Comparison of ENCODE assay signal across 1 cellular context in the genomic region with DNA sequence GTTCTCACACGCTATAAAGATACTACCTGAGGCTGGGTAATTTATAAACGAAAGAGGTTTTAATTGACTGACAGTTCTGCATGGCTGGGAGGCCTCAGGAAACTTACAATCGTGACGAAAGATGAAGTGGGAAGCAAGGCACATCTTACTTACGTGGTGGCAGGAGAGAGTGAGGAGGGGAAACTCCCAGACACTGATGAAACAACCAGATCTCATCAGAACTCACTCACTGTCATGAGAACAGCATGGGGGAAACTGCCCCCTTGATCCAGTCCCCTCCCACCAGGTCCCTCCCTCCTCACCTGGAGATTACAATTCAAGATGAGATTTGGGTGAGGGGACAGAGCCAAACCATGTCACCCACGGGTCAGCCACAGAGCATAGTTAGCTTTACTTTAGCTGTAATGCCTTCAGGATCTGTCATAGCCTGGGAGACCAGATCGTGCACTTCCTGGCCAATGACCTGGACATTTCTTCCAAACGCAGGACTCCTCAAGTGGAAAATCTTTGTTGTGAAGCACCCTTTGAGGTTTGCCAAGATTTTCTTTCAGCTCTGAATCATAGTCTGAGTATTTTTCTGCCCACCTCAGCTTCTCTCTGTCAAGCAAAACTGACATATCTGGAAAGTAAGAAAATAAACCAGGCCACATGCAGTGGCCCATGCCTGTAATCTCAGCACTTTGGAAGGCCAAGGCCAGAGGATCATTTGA.
A peak's percentile ranks its signal among the peaks of the same experiment; 100 is the strongest.
TF ChIP-seq lines count a peak whose summit lies in the region.

No MANE protein-coding gene starts in this region.

TF ChIP-seq in A549, 52 proteins besides CTCF, POLR2A, EP300 and RAD21 (continued from another document):
- no peak for TF ChIP-seq MAZ (IDR thresholded peaks at IDR 0.05; ENCODE audit: borderline replicate concordance, low read depth, low read length)
- TF ChIP-seq CHD4 (IDR thresholded peaks at IDR 0.05; ENCODE audit: borderline replicate concordance): no peak
- peak; percentile 34; the same call in 1 of the 2 replicates for TF ChIP-seq FOSL2 (IDR thresholded peaks at IDR 0.05)
- TF ChIP-seq FOSL2 (CRISPR knock-in tag; IDR thresholded peaks at IDR 0.05): peak; percentile 68
- TF ChIP-seq MAFK (IDR thresholded peaks at IDR 0.05; ENCODE audit: partially characterized antibody): peak; percentile 67
- TF ChIP-seq FOXS1 (CRISPR knock-in tag; IDR thresholded peaks at IDR 0.05): no peak
- TF ChIP-seq JUN (IDR thresholded peaks at IDR 0.05): peak in 1 of 2 experiments; percentile 41; a peak in 1 of 5 replicates
- no peak for TF ChIP-seq ZNF302 (CRISPR knock-in tag; IDR thresholded peaks at IDR 0.05)
- TF ChIP-seq SREBF2 (IDR thresholded peaks at IDR 0.05): no peak
- no peak for TF ChIP-seq KDM1A (IDR thresholded peaks at IDR 0.05; ENCODE audit: low read depth)
